ENCODE assay signal across 9 cellular contexts in genomic region chr3:143016321-143016972, GRCh38. TPM values are rescaled to one million over a fixed set of nuclear protein-coding genes. Genes with fewer than 3 reads are reported as not detected.
DNase-seq lines count a peak whose midpoint lies in the region; ATAC-seq, FAIRE-seq and TF ChIP-seq lines count a peak whose summit lies in the region.
"Had no signal": no experiment of that assay in that cellular context is flagged by ENCODE, and none has a peak within 500 bp of the region (broad histone marks: within the 10 kb centered on the region; RNA-seq: fewer than 3 reads in every experiment).

No MANE protein-coding gene starts in this region.

- H3K4me1 ChIP-seq in RWPE2 (ENCODE audit: insufficient read depth, poor library complexity, severe bottlenecking), result no peaks in the 10 kb centered on the region
- no peaks in the 10 kb centered on the region for H3K4me1 ChIP-seq in kidney (ENCODE audit: control insufficient read depth in 1 of 2, insufficient read depth in 1 of 2, low read depth in 1 of 2, low read length in 2 of 2)

- intact Hi-C loops in kidney (cut with DNase I), result no loop called here

- no peak overlapping the region for H3K4me3 Mint-ChIP-seq in stimulated activated naive CD8-positive, alpha-beta T cell treated with anti-CD3 and anti-CD28 coated beads, Interleukin-15, amount 100 ng/mL, for 72 hours

- no peak overlapping the region for H3K9ac ChIP-seq in kidney (ENCODE audit: low read length in 2 of 2)

- DNase-seq in AG04450 (ENCODE audit: low read depth, low spot score) (no peak), RWPE2 (ENCODE audit: low spot score) (no peak), kidney (no peak)
- no peak for DNase-seq in activated effector memory CD4-positive, alpha-beta T cell treated with anti-CD3 and anti-CD28 coated beads, Interleukin-2, amount 50 U/mL, for 16 hours
- DNase-seq in stimulated activated naive CD8-positive, alpha-beta T cell treated with anti-CD3 and anti-CD28 coated beads, Interleukin-15, amount 100 ng/mL, for 72 hours, result no peak
- DNase-seq in activated effector memory CD4-positive, alpha-beta T cell treated with Interleukin-2 at 50 U/mL for 16 hours, result no peak

- FAIRE-seq in kidney (lab: Jason Lieb, UNC), result peak; percentile 76

- POLR2A ChIA-PET in AG04450 (lab: Yijun Ruan, JAX), result no interaction called here

- no peak overlapping the region for H3K27ac Mint-ChIP-seq in stimulated activated naive CD8-positive, alpha-beta T cell treated with anti-CD3 and anti-CD28 coated beads, Interleukin-15, amount 100 ng/mL, for 72 hours

- no peaks in the 10 kb centered on the region for H3K9me3 Mint-ChIP-seq in stimulated activated naive CD8-positive, alpha-beta T cell treated with anti-CD3 and anti-CD28 coated beads, Interleukin-15, amount 100 ng/mL, for 72 hours

- H3K4me1 Mint-ChIP-seq in stimulated activated naive CD8-positive, alpha-beta T cell treated with anti-CD3 and anti-CD28 coated beads, Interleukin-15, amount 100 ng/mL, for 72 hours, result peaks cover 18% of the 10 kb centered on the region

- ATAC-seq in GM21723 (IDR thresholded peaks at IDR 0.05; ENCODE audit: unreplicated experiment) (peak; percentile 49), RWPE2 (ENCODE audit: low read depth) (no peak), HG03108 (IDR thresholded peaks at IDR 0.05; ENCODE audit: unreplicated experiment) (no peak)
- no peak for ATAC-seq in stimulated activated naive CD8-positive, alpha-beta T cell treated with anti-CD3 and anti-CD28 coated beads, Interleukin-15, amount 100 ng/mL, for 72 hours

- CTCF ChIA-PET in AG04450 (lab: Charles Lee), result interaction anchor here (0.6 to 2.1 kb wide), 9 partner anchors 10 to 658 kb away, joined by 3 to 18 read pairs (median 5); partner anchors contain the start of gene U2SURP

- no peaks in the 10 kb centered on the region for H3K27me3 Mint-ChIP-seq in stimulated activated naive CD8-positive, alpha-beta T cell treated with anti-CD3 and anti-CD28 coated beads, Interleukin-15, amount 100 ng/mL, for 72 hours

- TF ChIP-seq CTCF in AG04450 (IDR thresholded peaks at IDR 0.05; ENCODE audit: low read depth, low read length), result peak; percentile 46
- TF ChIP-seq CTCF in RWPE2 (IDR thresholded peaks at IDR 0.05; ENCODE audit: poor library complexity, severe bottlenecking), result peak; percentile 78
- TF ChIP-seq CTCF in kidney (IDR thresholded peaks at IDR 0.05; ENCODE audit: borderline replicate concordance, extremely low read depth, insufficient read depth), result peak; percentile 32

- H3K27me3 ChIP-seq in AG04450 (ENCODE audit: control insufficient read depth, insufficient read depth, low read length) (no peaks in the 10 kb centered on the region), RWPE2 (ENCODE audit: insufficient read depth, poor library complexity, severe bottlenecking) (no peaks in the 10 kb centered on the region)

- H3K9me3 ChIP-seq in AG04450 (ENCODE audit: control insufficient read depth, insufficient read depth, low read length), result no peaks in the 10 kb centered on the region
- H3K9me3 ChIP-seq in RWPE2 (ENCODE audit: severe bottlenecking), result no peaks in the 10 kb centered on the region
- no peaks in the 10 kb centered on the region for H3K9me3 ChIP-seq in kidney (ENCODE audit: control insufficient read depth in 1 of 2, low read length in 2 of 2)

- H3K4me3 ChIP-seq in AG04450 (ENCODE audit: low read depth, low read length), result no peak overlapping the region
- no peak overlapping the region for H3K4me3 ChIP-seq in RWPE2 (ENCODE audit: severe bottlenecking)
- H3K4me3 ChIP-seq in kidney (ENCODE audit: low read length in 2 of 2), result no peak overlapping the region

- no peak overlapping the region for H3K27ac ChIP-seq in AG04450 (ENCODE audit: low read depth, low read length)
- no peak overlapping the region for H3K27ac ChIP-seq in RWPE2 (ENCODE audit: poor library complexity, severe bottlenecking)
- H3K27ac ChIP-seq in kidney (ENCODE audit: low read depth in 2 of 2, low read length in 2 of 2), result no peak overlapping the region

- H3K36me3 ChIP-seq in RWPE2 (ENCODE audit: low read depth) (peaks cover 100% of the 10 kb centered on the region), kidney (ENCODE audit: control insufficient read depth in 1 of 2, insufficient read depth in 2 of 2, low read length in 2 of 2) (peaks cover 15 to 27% of the 10 kb centered on the region in 2 donors)

RNA-seq across cellular contexts. Expression of gene U2SURP, which starts 15.1 kb away (rescaled TPM):
- 51.3 and 71.9 TPM in 2 replicates for polyA plus RNA-seq in AG04450 (2011; rRNA removed)
- 58.6 and 74.1 TPM in 2 replicates for polyA minus RNA-seq in AG04450 (2011; rRNA and poly(A)+ RNA removed)
- total RNA-seq in kidney, result 97.7 TPM
- polyA plus RNA-seq in kidney (ENCODE audit: insufficient read depth, low read depth, low replicate concordance), result 23.0 TPM

RNA-seq across cellular contexts. Expression of gene PAQR9, which starts 53.0 kb away (rescaled TPM):
- polyA plus RNA-seq in AG04450 (2011; rRNA removed) (not detected in 2 replicates), kidney (ENCODE audit: insufficient read depth, low read depth, low replicate concordance) (not detected)
- not detected in 2 replicates for polyA minus RNA-seq in AG04450 (2011; rRNA and poly(A)+ RNA removed)
- 0.09 TPM for total RNA-seq in kidney
- total RNA-seq: T-helper 2 cell treated with Interferon-gamma antibody and Interleukin-4, amounts not matched to agents 100 ng/mL and 5 ng/mL, for 36 hours had no signal
